ENCODE assay signal across 8 cellular contexts in genomic region chr9:117642571-117643287, GRCh38.
DNase-seq lines count a peak whose midpoint lies in the region; ATAC-seq and TF ChIP-seq lines count a peak whose summit lies in the region.
"Not testable (repeated sequence)": the region's sequence is repeated elsewhere in the genome, so short reads cannot be mapped to it uniquely, and the experiment has no call there.

No MANE protein-coding gene starts in this region.

- H3K4me1 ChIP-seq in right lobe of liver (peaks cover 0 to 23% (median 0%) of the 10 kb centered on the region in 4 donors), thoracic aorta (ENCODE audit: control insufficient read depth in 1 of 2, low read depth in 2 of 2) (peaks cover 0 to 12% of the 10 kb centered on the region in 2 donors)

- CTCF ChIA-PET in BJ (lab: Yijun Ruan, JAX), result interaction anchor here (0.6 to 0.7 kb wide), 2 partner anchors 84 to 1723 kb away, joined by 3 to 4 read pairs; no protein-coding TSS in a partner anchor

- not testable (repeated sequence) for H3K27me3 ChIP-seq in BJ (ENCODE audit: control insufficient read depth, insufficient read depth, low read length); brain microvascular endothelial cell (replicated peaks); right lobe of liver; thoracic aorta (replicated peaks; ENCODE audit: insufficient read depth)

- WGBS in right lobe of liver (ENCODE audit: insufficient coverage, low coverage, low lambda C conversion rate, missing lambda C conversion rate), result 56% methylated on average over 3 of the region's 50 CpGs

- H3K36me3 ChIP-seq in BJ (ENCODE audit: control insufficient read depth, insufficient read depth, low read length); brain microvascular endothelial cell (replicated peaks); right lobe of liver; thoracic aorta: not testable (repeated sequence)

- peak; percentile 4 for TF ChIP-seq POLR2A in right lobe of liver (IDR thresholded peaks at IDR 0.05)

- TF ChIP-seq CTCF in BJ (IDR thresholded peaks at IDR 0.05; ENCODE audit: insufficient read depth, low read depth, low read length); brain microvascular endothelial cell (IDR thresholded peaks at IDR 0.05; ENCODE audit: low read depth, low read length, missing control alignments); epithelial cell of proximal tubule (conservative IDR thresholded peaks at IDR 0.05; ENCODE audit: low read depth, low read length); right lobe of liver (IDR thresholded peaks at IDR 0.05); thoracic aorta (IDR thresholded peaks at IDR 0.05): not testable (repeated sequence)

- peak overlapping the region; percentile 3; the same call in 1 of the 2 replicates for H3K4me3 ChIP-seq in BJ (ENCODE audit: low read depth, low read length)
- H3K4me3 ChIP-seq in brain microvascular endothelial cell (ENCODE audit: low read depth, low read length), result peak overlapping the region; percentile 15
- H3K4me3 ChIP-seq in epithelial cell of proximal tubule (ENCODE audit: low read depth, low read length), result peak overlapping the region; percentile 30
- peak overlapping the region; percentile 17 to 55 (median 27) for H3K4me3 ChIP-seq in right lobe of liver
- H3K4me3 ChIP-seq in thoracic aorta, result peak overlapping the region; percentile 39

- not testable (repeated sequence) for H3K27ac ChIP-seq in brain microvascular endothelial cell, thoracic aorta
- H3K27ac ChIP-seq in right lobe of liver, result peak overlapping the region in 1 of 3 donors; percentile 33

- intact Hi-C loops in right lobe of liver (cut with DNase I), result not testable (repeated sequence)

- in situ Hi-C loops in brain microvascular endothelial cell (cut with HindIII; ENCODE audit: low pct_ligation_motif_present, low sequenced_read_pairs), result not testable (repeated sequence)

- DNase-seq in BJ (ENCODE audit: low read depth); brain microvascular endothelial cell; epithelial cell of proximal tubule (ENCODE audit: low read depth); thoracic aorta (ENCODE audit: low spot score): not testable (repeated sequence)
- DNase-seq in NCI-H146 (lab: John Stamatoyannopoulos, UW) (peak; percentile 27), RPMI7951 (ENCODE audit: low read depth) (peak; percentile 30), right lobe of liver (peak in 2 of 3 donors; percentile 34 to 51), retina (peak; percentile 27)

- not testable (repeated sequence) for H3K9me3 ChIP-seq in right lobe of liver, thoracic aorta

- POLR2A ChIA-PET in BJ (lab: Charles Lee), result not testable (repeated sequence)

- peak in 1 of 4 donors; percentile 17 for ATAC-seq in right lobe of liver
- not testable (repeated sequence) for ATAC-seq in thoracic aorta (ENCODE audit: insufficient number of reproducible peaks, low FRiP score, low read depth)
